ENCODE assay signal across 9 cellular contexts in the genomic region with DNA sequence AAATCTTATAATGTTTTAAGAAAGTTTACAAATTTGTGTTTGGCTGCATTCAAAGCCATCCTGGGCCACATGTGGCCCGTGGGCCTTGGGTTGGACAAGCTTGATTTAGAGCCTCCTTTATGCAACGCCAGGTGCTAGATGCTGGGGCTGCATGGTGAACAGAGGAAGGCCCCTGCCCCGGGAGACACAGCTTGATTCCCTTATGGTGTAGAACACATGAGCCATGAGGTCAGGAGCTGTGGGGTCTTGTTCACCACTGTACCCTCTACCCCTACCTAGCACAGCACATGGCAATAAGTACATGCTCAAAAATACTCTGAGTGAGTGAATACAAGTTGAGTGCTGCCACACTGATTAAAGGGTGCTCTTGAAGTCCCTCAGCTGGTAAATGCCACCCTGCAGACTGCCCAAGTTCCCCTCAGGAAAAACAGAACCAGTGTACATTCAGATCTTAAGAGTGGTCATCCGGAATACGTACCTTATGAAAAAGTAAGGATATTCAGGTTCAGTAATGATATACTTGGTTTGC.
DNase-seq lines count a peak whose midpoint lies in the region; ATAC-seq, FAIRE-seq and TF ChIP-seq lines count a peak whose summit lies in the region.
"Had no signal": no experiment of that assay in that cellular context is flagged by ENCODE, and none has a peak within 500 bp of the region (broad histone marks: within the 10 kb centered on the region; RNA-seq: fewer than 3 reads in every experiment).

No MANE protein-coding gene starts in this region.

- BruUV-seq in OCI-LY7 (replicated peaks; lab: Mats Ljungman, UMichigan), result no TSS peak

- H3K36me3 ChIP-seq in OCI-LY7 (ENCODE audit: insufficient read depth, low read length) (no peaks in the 10 kb centered on the region), tibial nerve (no peaks in the 10 kb centered on the region)

- no peak for FAIRE-seq in urothelium cell line (lab: Jason Lieb, UNC)

- CTCF ChIA-PET in OCI-LY7 (lab: Charles Lee; ENCODE audit: unreplicated experiment), result no interaction called here

- no peak for TF ChIP-seq CTCF in OCI-LY7 (conservative IDR thresholded peaks at IDR 0.05; ENCODE audit: low read length)
- TF ChIP-seq CTCF in tibial nerve (IDR thresholded peaks at IDR 0.05), result no peak

- no peaks in the 10 kb centered on the region for H3K79me2 ChIP-seq in OCI-LY7 (ENCODE audit: insufficient read depth, low read depth, low read length)

- no peak for TF ChIP-seq POLR2A in tibial nerve (IDR thresholded peaks at IDR 0.05)

- H3K4me2 ChIP-seq in OCI-LY7 (ENCODE audit: low read length), result peak overlapping the region; percentile 63

- H3K4me1 ChIP-seq in OCI-LY7 (ENCODE audit: insufficient read depth, low read length, poor library complexity, severe bottlenecking), result peaks cover 54% of the 10 kb centered on the region
- peaks cover 4% of the 10 kb centered on the region for H3K4me1 ChIP-seq in right cardiac atrium (ENCODE audit: control insufficient read depth, insufficient read depth, low read length)
- peaks cover 0 to 37% (median 21%) of the 10 kb centered on the region in 4 donors for H3K4me1 ChIP-seq in tibial nerve

- no peak for TF ChIP-seq EP300 in tibial nerve (IDR thresholded peaks at IDR 0.05)

- WGBS in right cardiac atrium, result 77% methylated on average over 5 of the region's 5 CpGs
- WGBS in tibial nerve, 2 donors, result 69 to 84% methylated on average over 5 of the region's 5 CpGs

- peak overlapping the region; percentile 62 to 68 for H3K4me3 Mint-ChIP-seq in activated T-cell treated with anti-CD3 and anti-CD28 coated beads, Interleukin-2, amount 50 U/mL, for 72 hours

- no peaks in the 10 kb centered on the region for H4K20me1 ChIP-seq in OCI-LY7 (ENCODE audit: insufficient read depth, low read length)

- H3K9me3 ChIP-seq in OCI-LY7 (ENCODE audit: low read length), result no peaks in the 10 kb centered on the region
- H3K9me3 ChIP-seq in right cardiac atrium (ENCODE audit: control insufficient read depth, low read length), result no peaks in the 10 kb centered on the region
- no peaks in the 10 kb centered on the region for H3K9me3 ChIP-seq in tibial nerve

- intact Hi-C loops in OCI-LY7 (cut with micrococcal nuclease; ENCODE audit: unreplicated experiment) (loop anchor here (1.0 to 5.0 kb wide), 3 partner anchors 51 to 902 kb away; partner anchors contain the start of gene CETN3), right cardiac atrium (cut with DNase I) (loop anchor here in 3 of 4 donors (5.0 to 10.0 kb wide), 2 partner anchors 54 to 71 kb away; partner anchors contain the start of gene ARRDC3 (in 2 of the 3))

- no peaks in the 10 kb centered on the region for H3K27me3 Mint-ChIP-seq in activated T-cell treated with anti-CD3 and anti-CD28 coated beads, Interleukin-2, amount 50 U/mL, for 72 hours (ENCODE audit: low read depth)

- peak overlapping the region; percentile 98 for H3K27ac Mint-ChIP-seq in activated T-cell treated with anti-CD3 and anti-CD28 coated beads, Interleukin-2, amount 50 U/mL, for 72 hours

- H3K27ac ChIP-seq in OCI-LY7 (ENCODE audit: low read depth, low read length, poor library complexity, severe bottlenecking), result peak overlapping the region; percentile 52
- H3K27ac ChIP-seq in right cardiac atrium (ENCODE audit: low read length), result peak overlapping the region; percentile 97
- peak overlapping the region; percentile 41 to 85 (median 58) for H3K27ac ChIP-seq in tibial nerve
- H3K27ac ChIP-seq: C4-2B had no signal

- H3K4me1 Mint-ChIP-seq in activated T-cell treated with anti-CD3 and anti-CD28 coated beads, Interleukin-2, amount 50 U/mL, for 72 hours (ENCODE audit: low read depth), result peaks cover 54% of the 10 kb centered on the region

- peaks cover 0 to 2% of the 10 kb centered on the region in 2 donors for H3K36me3 Mint-ChIP-seq in activated T-cell treated with anti-CD3 and anti-CD28 coated beads, Interleukin-2, amount 50 U/mL, for 72 hours (ENCODE audit: insufficient read depth in 2 of 2)

- H3K27me3 ChIP-seq in right cardiac atrium (ENCODE audit: control insufficient read depth, insufficient read depth), result no peaks in the 10 kb centered on the region
- H3K27me3 ChIP-seq in tibial nerve, result no peaks in the 10 kb centered on the region

- peaks cover 0 to 2% of the 10 kb centered on the region in 2 donors for H3K9me3 Mint-ChIP-seq in activated T-cell treated with anti-CD3 and anti-CD28 coated beads, Interleukin-2, amount 50 U/mL, for 72 hours

- no peaks in the 10 kb centered on the region for H3K9me2 ChIP-seq in OCI-LY7 (ENCODE audit: insufficient read depth, low read length)

- peak overlapping the region; percentile 91 for H2AFZ ChIP-seq in OCI-LY7 (ENCODE audit: low read length)

- ATAC-seq in activated T-cell treated with anti-CD3 and anti-CD28 coated beads, Interleukin-2, amount 50 U/mL, for 72 hours (replicated peaks in 1 of 2), result peak; percentile 0 to 3
- no peak for ATAC-seq in right cardiac atrium

- no peak for DNase-seq in activated T-cell treated with anti-CD3 and anti-CD28 coated beads, Interleukin-2, amount 50 U/mL, for 72 hours
- DNase-seq in activated T-cell treated with anti-CD3 and anti-CD28 coated beads, Interleukin-2, amount 50 U/mL, for 48 hours, result no peak
- DNase-seq in OCI-LY7 (ENCODE audit: low spot score) (peak; percentile 48), right cardiac atrium (no peak), tibial nerve (ENCODE audit: low spot score in 2 of 2) (no peak), urothelium cell line (ENCODE audit: low spot score) (no peak), amniotic stem cell (lab: John Stamatoyannopoulos, UW) (no peak), DMS153 (lab: John Stamatoyannopoulos, UW) (no peak)

- POLR2A ChIA-PET in OCI-LY7 (lab: Charles Lee), result interaction anchor here (0.7 to 2.6 kb wide), 5 partner anchors 10 to 73 kb away, joined by 3 to 15 read pairs (median 4); partner anchors contain the start of gene ARRDC3

- H3K4me3 ChIP-seq in OCI-LY7 (ENCODE audit: low read depth, low read length, poor library complexity, severe bottlenecking), result peak overlapping the region; percentile 33
- H3K4me3 ChIP-seq in right cardiac atrium (ENCODE audit: low read length), result no peak overlapping the region
- H3K4me3 ChIP-seq in tibial nerve, result no peak overlapping the region

Comparison
In these comparisons a context has a peak if more than half of its experiments do, and no peak if none do; other contexts are left out.
1. ATAC-seq: peak in activated T-cell treated with anti-CD3 and anti-CD28 coated beads, Interleukin-2, amount 50 U/mL, for 72 hours (2 of 2); none in right cardiac atrium (0 of 2).
2. Peak in every context shown above with its lines, with median percentiles within 50 percentile points of each other: H3K27ac ChIP-seq.